Comparison of ENCODE assay signal across 8 cellular contexts in the genomic region with DNA sequence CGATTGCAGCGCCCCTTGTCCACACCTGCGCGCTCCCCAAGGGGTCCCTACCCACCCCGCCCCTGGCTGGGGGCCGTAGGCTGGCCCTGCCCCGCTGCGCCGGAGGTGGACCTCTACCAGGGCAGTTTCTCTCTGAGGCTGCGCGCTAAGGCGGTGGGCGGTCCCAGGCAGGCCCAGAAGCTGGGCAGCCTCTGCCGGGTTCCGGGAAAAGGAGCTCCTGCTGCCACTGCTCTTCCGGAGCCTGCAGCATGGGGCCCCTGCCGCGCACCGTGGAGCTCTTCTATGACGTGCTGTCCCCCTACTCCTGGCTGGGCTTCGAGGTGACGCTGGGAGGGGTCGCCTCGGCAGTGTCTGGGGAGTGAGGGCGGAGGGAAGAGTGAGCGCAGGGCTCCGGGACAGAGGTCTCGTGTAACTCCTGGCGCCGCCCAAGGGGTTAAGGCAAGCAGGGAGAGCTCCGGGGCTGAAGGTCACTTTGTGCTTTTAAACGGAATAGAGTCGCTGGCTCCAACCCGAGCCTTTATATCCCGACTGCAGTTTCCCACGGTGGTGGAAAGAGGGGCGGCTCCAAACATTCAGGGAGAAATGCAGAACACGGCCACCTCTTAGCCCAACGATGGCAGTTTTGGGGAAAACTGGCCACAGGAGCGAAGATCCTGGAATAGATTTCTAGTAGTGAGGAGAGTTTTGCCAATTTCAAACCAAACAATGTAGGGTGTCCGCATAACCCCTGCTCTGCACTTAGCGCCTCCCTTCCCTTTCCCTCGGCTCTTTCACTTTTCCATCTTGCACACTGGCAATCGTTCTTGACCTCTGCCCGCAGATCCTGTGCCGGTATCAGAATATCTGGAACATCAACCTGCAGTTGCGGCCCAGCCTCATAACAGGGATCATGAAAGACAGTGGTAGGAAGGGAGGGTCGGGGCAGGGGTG. TPM values are rescaled to one million over a fixed set of nuclear protein-coding genes. Genes with fewer than 3 reads are reported as not detected.
DNase-seq lines count a peak whose midpoint lies in the region; ATAC-seq and TF ChIP-seq lines count a peak whose summit lies in the region.

GSTK1 (plus strand) TSS at position 176 of the 930 bp plus-strand sequence; CDS start at position 249, 73 bp downstream.

- peak within 1 kb of the TSS; percentile 97 for H2AK9ac ChIP-seq in IMR-90 (replicated peaks; ENCODE audit: low read depth, low read length, poor library complexity)

- peak; percentile 66 for DNase-seq in DMS53 treated with DMSO at 0.1 percent for 48 hours (lab: John Stamatoyannopoulos, UW; ENCODE audit: unreplicated experiment)
- DNase-seq in IMR-90 = peak; percentile 54
- DNase-seq in SHP77 (lab: John Stamatoyannopoulos, UW) = peak; percentile 53 to 77
- DNase-seq in activated gamma-delta T cell (lab: John Stamatoyannopoulos, UW) = peak; percentile 58
- peak; percentile 64 for DNase-seq in fibroblast of villous mesenchyme (ENCODE audit: low read depth)
- peak; percentile 55 for DNase-seq in neural crest cell (ENCODE audit: low read depth, low spot score)

- H3K9me3 ChIP-seq in IMR-90 (ENCODE audit: control insufficient read depth, insufficient read depth, low read length) (no peaks in the 10 kb centered on the region), stomach smooth muscle (ENCODE audit: control insufficient read depth in 2 of 2, low read length in 2 of 2) (no peaks in the 10 kb centered on the region)

- TF ChIP-seq CTCF in IMR-90 (conservative IDR thresholded peaks at IDR 0.05; ENCODE audit: low read depth, low read length) = no peak
- TF ChIP-seq CTCF in fibroblast of villous mesenchyme (IDR thresholded peaks at IDR 0.05; ENCODE audit: insufficient read depth, low read depth, low read length) = no peak
- no peak for TF ChIP-seq CTCF in neural crest cell (conservative IDR thresholded peaks at IDR 0.05)

- H3K27me3 ChIP-seq in IMR-90 (ENCODE audit: control insufficient read depth, insufficient read depth, low read length) (no peaks in the 10 kb centered on the region), stomach smooth muscle (ENCODE audit: control insufficient read depth in 1 of 2, insufficient read depth in 2 of 2, low read length in 2 of 2) (no peaks in the 10 kb centered on the region)

- peak within 1 kb of the TSS; percentile 100 for H2AFZ ChIP-seq in IMR-90 (replicated peaks; ENCODE audit: low read length, poor library complexity)

- peak within 1 kb of the TSS; percentile 77 for H3K56ac ChIP-seq in IMR-90 (ENCODE audit: extremely low read depth, insufficient read depth, low read length)

- POLR2A ChIA-PET in IMR-90 (lab: Charles Lee; ENCODE audit: unreplicated experiment) = interaction anchor here (0.7 to 0.9 kb wide), 2 partner anchors 24 to 834 kb away, joined by 3 to 4 read pairs; partner anchors contain the start of gene CASP2

- H3K27ac ChIP-seq in IMR-90 (ENCODE audit: insufficient read depth, low read length) = peak within 1 kb of the TSS; percentile 97
- H3K27ac ChIP-seq in stomach smooth muscle (ENCODE audit: low read length) = peak within 1 kb of the TSS; percentile 67

- peak within 1 kb of the TSS; percentile 95 for H3K4me3 Mint-ChIP-seq in neural crest cell

- in situ Hi-C loops in IMR-90 (cut with MboI; ENCODE audit: low sequenced_read_pairs) = no loop called here

- H3K4me2 ChIP-seq in IMR-90 (ENCODE audit: low read depth, low read length) = peak within 1 kb of the TSS; percentile 88

- H2BK120ac ChIP-seq in IMR-90 (ENCODE audit: low read depth, low read length) = peak within 1 kb of the TSS; percentile 78; the same call in 1 of the 2 replicates

- no peaks in the 10 kb centered on the region for H3K27me3 Mint-ChIP-seq in neural crest cell (ENCODE audit: low read depth)

- H4K20me1 ChIP-seq in IMR-90 (ENCODE audit: insufficient read depth, low read length) = no peaks in the 10 kb centered on the region

- peaks cover 4% of the 10 kb centered on the region; the same call in 1 of the 2 replicates for H3K9me1 ChIP-seq in IMR-90 (ENCODE audit: insufficient read depth, low read length)

- H3K4me3 ChIP-seq in IMR-90 (ENCODE audit: insufficient read depth, low read depth, low read length) (peak within 1 kb of the TSS; percentile 97), fibroblast of villous mesenchyme (ENCODE audit: low read depth, low read length) (peak within 1 kb of the TSS; percentile 85), stomach smooth muscle (ENCODE audit: low read length in 2 of 2) (peak within 1 kb of the TSS; percentile 94 to 95)

- BruUV-seq in IMR-90 (replicated peaks; lab: Mats Ljungman, UMichigan) = no TSS peak

- peak within 1 kb of the TSS; percentile 97 for H4K5ac ChIP-seq in IMR-90 (ENCODE audit: low read depth, low read length)

- H3K14ac ChIP-seq in IMR-90 (replicated peaks; ENCODE audit: low read depth, low read length) = peak within 1 kb of the TSS; percentile 90

- H3K18ac ChIP-seq in IMR-90 (ENCODE audit: low read depth, low read length) = peak within 1 kb of the TSS; percentile 89

- CTCF ChIA-PET in IMR-90 (lab: Yijun Ruan, JAX) = interaction anchor here (1.2 to 1.6 kb wide), 3 partner anchors 23 to 143 kb away, joined by 3 to 10 read pairs (median 8); no protein-coding TSS in a partner anchor

- peak within 1 kb of the TSS; percentile 26 for H3K23ac ChIP-seq in IMR-90 (ENCODE audit: low read depth, low read length)

- peak within 1 kb of the TSS; percentile 98 for H3K9ac ChIP-seq in IMR-90 (ENCODE audit: low read depth, low read length)
- peak within 1 kb of the TSS; percentile 85 to 86 for H3K9ac ChIP-seq in stomach smooth muscle (ENCODE audit: low read length in 2 of 2)

- H2BK15ac ChIP-seq in IMR-90 (ENCODE audit: low read depth, low read length) = peak within 1 kb of the TSS; percentile 79; the same call in 1 of the 3 replicates

- H3K4me1 ChIP-seq in IMR-90 (ENCODE audit: control insufficient read depth, insufficient read depth, low read length) = peaks cover 2% of the 10 kb centered on the region
- peaks cover 14% of the 10 kb centered on the region for H3K4me1 ChIP-seq in stomach smooth muscle (ENCODE audit: control insufficient read depth, insufficient read depth, low read length)

- H3K4ac ChIP-seq in IMR-90 (ENCODE audit: low read depth, low read length) = peak within 1 kb of the TSS; percentile 97

- intact Hi-C loops in IMR-90 (cut with micrococcal nuclease) = no loop called here

- no peak for TF ChIP-seq RAD21 in IMR-90 (IDR thresholded peaks at IDR 0.05; ENCODE audit: low read length)

- H3K27ac Mint-ChIP-seq in neural crest cell (ENCODE audit: unreplicated experiment) = peak within 1 kb of the TSS; percentile 64

- peaks cover 24% of the 10 kb centered on the region for H3K4me1 Mint-ChIP-seq in neural crest cell

- H3K36me3 ChIP-seq in IMR-90 (ENCODE audit: control insufficient read depth, insufficient read depth, low read length) = peaks cover 12% of the 10 kb centered on the region
- H3K36me3 ChIP-seq in stomach smooth muscle (ENCODE audit: control insufficient read depth in 2 of 2, insufficient read depth in 2 of 2, low read length in 2 of 2) = peaks cover 14 to 16% of the 10 kb centered on the region in 2 donors

- peaks cover 0 to 17% of the 10 kb centered on the region in 2 experiments for H3K79me1 ChIP-seq in IMR-90 (ENCODE audit: low read depth in 1 of 2, low read length in 2 of 2)

- no peaks in the 10 kb centered on the region for H3K9me3 Mint-ChIP-seq in neural crest cell

- no peak within 1 kb of the TSS for H2BK20ac ChIP-seq in IMR-90 (ENCODE audit: low read depth, low read length)

- ATAC-seq in GM21528 (IDR thresholded peaks at IDR 0.05; ENCODE audit: low FRiP score, unreplicated experiment) (peak; percentile 95), IMR-90 (ENCODE audit: low read depth) (peak; percentile 99)

- H2AK5ac ChIP-seq in IMR-90 (ENCODE audit: low read depth, low read length) = peak within 1 kb of the TSS; percentile 27; the same call in 1 of the 2 replicates

- TF ChIP-seq POLR2A in IMR-90 (IDR thresholded peaks at IDR 0.05; ENCODE audit: low read depth, low read length) = no peak

- H3K36me3 Mint-ChIP-seq in neural crest cell (ENCODE audit: low read depth) = peaks cover 3% of the 10 kb centered on the region

- H4K8ac ChIP-seq in IMR-90 (ENCODE audit: low read depth in 2 of 2, low read length in 2 of 2) = peak within 1 kb of the TSS; percentile 92 to 96

- H4K91ac ChIP-seq in IMR-90 (ENCODE audit: insufficient read depth, low read depth, low read length) = peak within 1 kb of the TSS; percentile 95

- WGBS in IMR-90 (ENCODE audit: extremely low coverage in 2 of 2, insufficient read length in 1 of 2), 2 experiments = 3% methylated on average over 17 of the region's 48 CpGs; no CpG with 5 or more reads in 1 of the 2 experiments

- dilution Hi-C loops in IMR-90 (cut with HindIII; ENCODE audit: low sequenced_read_pairs, unreplicated experiment) = no loop called here

- H2BK5ac ChIP-seq in IMR-90 (ENCODE audit: low read depth, low read length, poor library complexity, severe bottlenecking) = peak within 1 kb of the TSS; percentile 82

TF ChIP-seq in IMR-90, 13 proteins besides CTCF, POLR2A, EP300 and RAD21:
- TF ChIP-seq CHD1 (IDR thresholded peaks at IDR 0.05; ENCODE audit: low read depth, low read length) = no peak
- TF ChIP-seq MXI1 (IDR thresholded peaks at IDR 0.05; ENCODE audit: borderline replicate concordance, low read depth, low read length) = peak; percentile 48; the same call in 1 of the 2 replicates

RNA-seq across cellular contexts. Expression of gene GSTK1, which starts in this region (rescaled TPM):
- 60.0 and 64.9 TPM in 2 replicates for total RNA-seq in IMR-90 (2012; rRNA removed)
- 109 and 111 TPM in 2 replicates for polyA plus RNA-seq in IMR-90 (2012; rRNA removed)
- 98.8 and 119 TPM in 2 replicates for polyA plus RNA-seq in IMR-90 (2012; cell fraction: cytosol; rRNA removed)
- 202 and 254 TPM in 2 replicates for polyA plus RNA-seq in IMR-90 (2012; cell fraction: nucleus; rRNA removed; ENCODE audit: low replicate concordance)
- total RNA-seq in fibroblast of villous mesenchyme = 63.1 and 69.1 TPM in 2 replicates
- 51.0 and 54.1 TPM in 2 replicates for total RNA-seq in neural crest cell

Comparison
In these comparisons a context has a peak if more than half of its experiments do, and no peak if none do; other contexts are left out.
1. Peak in every context shown above with its lines: DNase-seq, ATAC-seq, H3K4me3 ChIP-seq and H3K27ac ChIP-seq.